ENCODE assay signal across 8 cellular contexts in genomic region chr2:217166241-217166640, GRCh38.
DNase-seq lines count a peak whose midpoint lies in the region; ATAC-seq lines count a peak whose summit lies in the region.

No MANE protein-coding gene starts in this region.

- DNase-seq in AG08395 (ENCODE audit: low spot score), result peak; percentile 27
- DNase-seq in H4 (ENCODE audit: low spot score), result peak; percentile 73
- DNase-seq in NCI-H748 treated with DMSO at 0.1 percent for 48 hours (lab: John Stamatoyannopoulos, UW), result peak; percentile 82
- DNase-seq in dedifferentiated amniotic fluid mesenchymal stem cell (ENCODE audit: extremely low spot score), result peak; percentile 34
- peak; percentile 68 for DNase-seq in midbrain (lab: John Stamatoyannopoulos, UW)
- DNase-seq in G401 (ENCODE audit: low spot score), result no peak
- DNase-seq in activated T-cell treated with anti-CD3 and anti-CD28 coated beads, Interleukin-2, amount 50 U/mL, for 24 hours, result no peak

- peaks cover 2% of the 10 kb centered on the region for H3K27me3 Mint-ChIP-seq in activated T-cell treated with anti-CD3 and anti-CD28 coated beads, Interleukin-2, amount 50 U/mL, for 24 hours

- peaks cover 19% of the 10 kb centered on the region for H3K4me1 Mint-ChIP-seq in activated T-cell treated with anti-CD3 and anti-CD28 coated beads, Interleukin-2, amount 50 U/mL, for 24 hours (ENCODE audit: low read depth)

- ATAC-seq in HG03095 (IDR thresholded peaks at IDR 0.05; ENCODE audit: unreplicated experiment), result no peak

- H3K27ac Mint-ChIP-seq in activated T-cell treated with anti-CD3 and anti-CD28 coated beads, Interleukin-2, amount 50 U/mL, for 24 hours, result no peak overlapping the region

- no peaks in the 10 kb centered on the region for H3K36me3 Mint-ChIP-seq in activated T-cell treated with anti-CD3 and anti-CD28 coated beads, Interleukin-2, amount 50 U/mL, for 24 hours (ENCODE audit: low read depth)

- no peak overlapping the region for H3K4me3 Mint-ChIP-seq in activated T-cell treated with anti-CD3 and anti-CD28 coated beads, Interleukin-2, amount 50 U/mL, for 24 hours

- no peaks in the 10 kb centered on the region for H3K9me3 Mint-ChIP-seq in activated T-cell treated with anti-CD3 and anti-CD28 coated beads, Interleukin-2, amount 50 U/mL, for 24 hours

- in situ Hi-C loops in G401 (cut with HindIII; ENCODE audit: low sequenced_read_pairs), result no loop called here

Comparison
In these comparisons a context has a peak if more than half of its experiments do, and no peak if none do; other contexts are left out.
1. DNase-seq: peak in AG08395 (single experiment), H4 (single experiment), NCI-H748 treated with DMSO at 0.1 percent for 48 hours (single experiment), dedifferentiated amniotic fluid mesenchymal stem cell (single experiment) and midbrain (single experiment); none in G401 (single experiment) and activated T-cell treated with anti-CD3 and anti-CD28 coated beads, Interleukin-2, amount 50 U/mL, for 24 hours (single experiment).